ENCODE assay signal across 9 cellular contexts in the genomic region with DNA sequence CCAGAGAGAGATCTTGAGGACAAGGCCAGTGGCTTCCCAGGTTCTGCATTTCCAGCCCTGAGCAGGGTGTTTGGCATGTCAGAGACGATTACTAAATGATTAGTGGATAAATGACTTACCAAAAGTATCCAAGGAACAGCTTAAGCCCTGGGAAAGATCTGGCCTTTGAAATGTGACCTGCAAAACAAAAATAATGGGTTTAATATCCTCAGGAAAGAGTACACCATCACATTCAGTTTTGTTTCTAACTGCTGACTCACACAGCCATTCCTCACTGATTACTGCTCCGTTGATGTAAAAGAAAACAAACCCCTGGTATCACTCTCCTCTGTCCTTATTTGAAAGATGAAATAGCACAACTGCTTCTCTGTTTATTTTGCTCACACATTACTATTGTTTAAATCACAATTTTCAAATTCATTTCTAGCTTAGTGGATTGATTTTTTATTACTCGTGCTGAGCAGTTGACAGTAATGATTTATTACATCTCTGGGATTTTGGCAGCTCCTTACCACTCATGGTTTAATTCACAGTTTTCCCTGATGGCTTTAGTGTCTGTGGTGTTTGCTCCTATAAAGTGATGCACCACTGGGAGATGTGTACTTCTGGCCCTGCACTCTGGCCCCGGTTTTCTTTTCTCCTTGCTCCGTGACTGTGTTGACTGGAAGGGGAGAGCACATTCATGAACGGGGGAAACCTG.
DNase-seq lines count a peak whose midpoint lies in the region; ATAC-seq and TF ChIP-seq lines count a peak whose summit lies in the region.
"Had no signal": no experiment of that assay in that cellular context is flagged by ENCODE, and none has a peak within 500 bp of the region (broad histone marks: within the 10 kb centered on the region; RNA-seq: fewer than 3 reads in every experiment).

No MANE protein-coding gene starts in this region.

- no peak overlapping the region for H3K4me3 ChIP-seq in muscle layer of duodenum (ENCODE audit: low read depth in 1 of 2, low read length in 2 of 2)

- DNase-seq in COLO829 (ENCODE audit: low spot score): peak; percentile 42
- DNase-seq in NCI-H146 treated with DMSO at 0.1 percent for 48 hours (lab: John Stamatoyannopoulos, UW; ENCODE audit: unreplicated experiment): peak; percentile 46
- peak; percentile 66 for DNase-seq in brain pericyte (ENCODE audit: low read depth, low spot score)
- DNase-seq in NCI-H524 treated with DMSO at 0.1 percent for 48 hours (lab: John Stamatoyannopoulos, UW): no peak
- no peak for DNase-seq in GM10266 (ENCODE audit: extremely low spot score)
- no peak for DNase-seq in DMS53 (lab: John Stamatoyannopoulos, UW)
- DNase-seq: CD8-positive, alpha-beta T cell had no signal

- H3K27me3 ChIP-seq in muscle layer of duodenum (ENCODE audit: low read depth, low read length): no peaks in the 10 kb centered on the region

- H3K9me3 ChIP-seq in muscle layer of duodenum (ENCODE audit: control insufficient read depth in 1 of 2, low read length in 2 of 2): no peaks in the 10 kb centered on the region

- H3K27ac ChIP-seq in muscle layer of duodenum (ENCODE audit: low read length): peak overlapping the region; percentile 21

- no peaks in the 10 kb centered on the region for H3K4me1 ChIP-seq in muscle layer of duodenum (ENCODE audit: control insufficient read depth in 1 of 2, insufficient read depth in 2 of 2, low read length in 2 of 2)

- TF ChIP-seq CTCF in GM10266 (IDR thresholded peaks at IDR 0.05; ENCODE audit: control insufficient read depth, insufficient read depth, low read depth, missing control alignments): no peak

- H3K36me3 ChIP-seq in muscle layer of duodenum (ENCODE audit: control insufficient read depth in 1 of 2, insufficient read depth in 2 of 2, low read length in 2 of 2): no peaks in the 10 kb centered on the region

- ATAC-seq in HG03196 (IDR thresholded peaks at IDR 0.05; ENCODE audit: unreplicated experiment): no peak
- ATAC-seq: CD8-positive, alpha-beta T cell had no signal

Comparison
In these comparisons a context has a peak if more than half of its experiments do, and no peak if none do; other contexts are left out.
1. DNase-seq: peak in COLO829 (single experiment), NCI-H146 treated with DMSO at 0.1 percent for 48 hours (single experiment) and brain pericyte (single experiment); none in NCI-H524 treated with DMSO at 0.1 percent for 48 hours (single experiment), GM10266 (single experiment) and DMS53 (single experiment).